In genomic region chr15:99452728-99453643, GRCh38 we compare ENCODE assay signal across 1 cellular context.
TF ChIP-seq lines count a peak whose summit lies in the region.

No MANE protein-coding gene starts in this region.

TF ChIP-seq in HepG2, 621 proteins besides CTCF, POLR2A, EP300 and RAD21 (continued from another document and continues in another):
- TF ChIP-seq ZNF687 (CRISPR knock-in tag; IDR thresholded peaks at IDR 0.05) (peak; percentile 85), ZNF550 (CRISPR knock-in tag; IDR thresholded peaks at IDR 0.05; ENCODE audit: borderline replicate concordance) (0 out of 2 replicates have a peak, but pooled peaks have one; percentile 43), ZNF33A (CRISPR knock-in tag; IDR thresholded peaks at IDR 0.05; ENCODE audit: borderline replicate concordance) (no peak), ZNF766 (CRISPR knock-in tag; IDR thresholded peaks at IDR 0.05; ENCODE audit: borderline replicate concordance) (no peak), ZNF597 (CRISPR knock-in tag; IDR thresholded peaks at IDR 0.05) (no peak), ARID4A (CRISPR knock-in tag; IDR thresholded peaks at IDR 0.05; ENCODE audit: borderline replicate concordance) (peak; percentile 19; the same call in 1 of the 2 replicates), ZFP90 (CRISPR knock-in tag; IDR thresholded peaks at IDR 0.05; ENCODE audit: borderline replicate concordance) (peak; percentile 45; the same call in 1 of the 2 replicates), NCOR1 (IDR thresholded peaks at IDR 0.05; ENCODE audit: borderline replicate concordance, low read length) (no peak), ARID2 (CRISPR knock-in tag; IDR thresholded peaks at IDR 0.05; ENCODE audit: borderline replicate concordance) (0 out of 2 replicates have a peak, but pooled peaks have one; percentile 43), ZNF746 (CRISPR knock-in tag; IDR thresholded peaks at IDR 0.05) (no peak), ZNF616 (CRISPR knock-in tag; IDR thresholded peaks at IDR 0.05; ENCODE audit: low read depth) (no peak), TFDP2 (CRISPR knock-in tag; IDR thresholded peaks at IDR 0.05) (no peak), GABPA (IDR thresholded peaks at IDR 0.05; ENCODE audit: low read depth, low read length) (no peak), GABPA (CRISPR knock-in tag; IDR thresholded peaks at IDR 0.05; ENCODE audit: low read depth) (no peak), PLSCR1 (CRISPR knock-in tag; IDR thresholded peaks at IDR 0.05; ENCODE audit: borderline replicate concordance) (no peak), RXRA (CRISPR knock-in tag; IDR thresholded peaks at IDR 0.05) (no peak), TCF12 (IDR thresholded peaks at IDR 0.05) (no peak), TCF12 (CRISPR knock-in tag; IDR thresholded peaks at IDR 0.05) (no peak), ZNF614 (CRISPR knock-in tag; IDR thresholded peaks at IDR 0.05; ENCODE audit: borderline replicate concordance) (no peak), SMAD9 (CRISPR knock-in tag; IDR thresholded peaks at IDR 0.05) (no peak), TOE1 (CRISPR knock-in tag; IDR thresholded peaks at IDR 0.05) (no peak), SYNCRIP (IDR thresholded peaks at IDR 0.05; ENCODE audit: insufficient read depth, low read depth, low read length) (no peak), TAF1 (CRISPR knock-in tag; IDR thresholded peaks at IDR 0.05) (no peak), KLF15 (CRISPR knock-in tag; IDR thresholded peaks at IDR 0.05; ENCODE audit: borderline replicate concordance) (no peak), EED (CRISPR knock-in tag; IDR thresholded peaks at IDR 0.05) (peak; percentile 62; the same call in 1 of the 2 replicates), ZNF501 (CRISPR knock-in tag; IDR thresholded peaks at IDR 0.05) (peak; percentile 44; the same call in 1 of the 2 replicates), NCOA5 (CRISPR knock-in tag; IDR thresholded peaks at IDR 0.05) (no peak), ETV6 (CRISPR knock-in tag; conservative IDR thresholded peaks at IDR 0.05) (no peak), ZFP91 (CRISPR knock-in tag; IDR thresholded peaks at IDR 0.05; ENCODE audit: borderline replicate concordance) (peak; percentile 45; the same call in 1 of the 2 replicates), TCF7L2 (IDR thresholded peaks at IDR 0.05; ENCODE audit: low read depth, low read length) (no peak), SETDB1 (CRISPR knock-in tag; IDR thresholded peaks at IDR 0.05; ENCODE audit: borderline replicate concordance) (no peak), KLF16 (CRISPR knock-in tag; IDR thresholded peaks at IDR 0.05) (no peak), NFAT5 (CRISPR knock-in tag; IDR thresholded peaks at IDR 0.05) (peak; percentile 28; the same call in 1 of the 2 replicates), AKAP8 (CRISPR knock-in tag; IDR thresholded peaks at IDR 0.05) (0 out of 2 replicates have a peak, but pooled peaks have one; percentile 27), DMAP1 (CRISPR knock-in tag; IDR thresholded peaks at IDR 0.05) (0 out of 2 replicates have a peak, but pooled peaks have one; percentile 54), FOSL1 (CRISPR knock-in tag; IDR thresholded peaks at IDR 0.05; ENCODE audit: borderline replicate concordance) (no peak), GABPB1 (CRISPR knock-in tag; IDR thresholded peaks at IDR 0.05) (peak; percentile 32; the same call in 1 of the 2 replicates), CREB3 (CRISPR knock-in tag; IDR thresholded peaks at IDR 0.05) (no peak), NFATC3 (CRISPR knock-in tag; IDR thresholded peaks at IDR 0.05) (no peak), ZSCAN25 (CRISPR knock-in tag; IDR thresholded peaks at IDR 0.05) (no peak), SRSF1 (optimal IDR thresholded peaks at IDR 0.05; ENCODE audit: low read depth, low read length) (no peak), ZNF430 (CRISPR knock-in tag; IDR thresholded peaks at IDR 0.05) (no peak), MAX (IDR thresholded peaks at IDR 0.05) (peak; percentile 63)
